ENCODE assay signal across 8 cellular contexts in the genomic region with DNA sequence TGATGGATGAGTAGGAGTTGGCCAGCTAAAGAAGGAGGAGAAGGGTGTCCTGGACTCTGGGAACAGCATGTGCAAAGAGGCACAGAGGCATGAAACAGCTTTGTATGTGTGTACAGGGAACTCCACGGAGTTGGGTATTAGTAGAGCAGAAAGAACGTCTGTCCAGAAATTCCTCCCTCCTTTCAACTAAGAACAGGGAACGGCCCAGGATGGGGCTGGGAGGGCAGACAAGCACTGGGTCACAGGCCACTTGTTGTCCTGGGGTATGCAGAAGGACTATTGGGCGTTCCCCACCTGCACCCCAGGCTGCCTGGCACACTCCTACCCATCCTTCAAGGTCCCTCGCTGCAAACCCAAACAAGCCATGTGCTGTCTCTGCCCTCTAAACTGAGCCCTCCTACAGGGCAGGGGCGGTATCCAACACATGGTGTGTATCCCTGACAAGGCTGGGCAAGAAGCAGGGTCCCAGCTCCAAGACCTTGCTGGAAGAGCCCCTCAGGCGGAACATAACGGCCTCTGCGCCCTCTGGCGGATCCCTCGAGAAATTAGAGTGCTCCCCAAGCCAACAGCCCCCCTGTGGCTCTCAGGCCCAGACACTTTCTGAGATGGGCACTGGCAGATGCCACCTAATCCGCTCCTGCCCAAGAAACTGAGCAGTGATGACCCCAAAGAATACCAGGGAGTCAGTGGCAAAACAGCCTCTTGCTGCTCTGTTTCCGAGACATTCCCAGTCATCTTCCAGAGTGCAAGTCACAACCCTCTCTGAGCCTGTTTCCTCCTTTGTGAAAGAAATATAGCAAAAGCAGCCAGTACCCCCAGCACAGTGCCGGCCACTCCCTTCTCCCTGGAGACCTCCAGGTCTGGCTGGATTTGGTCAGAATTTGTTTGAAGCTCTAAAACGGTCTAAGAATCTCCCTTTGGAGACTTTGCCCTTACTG. TPM values are rescaled to one million over a fixed set of nuclear protein-coding genes. Genes with fewer than 3 reads are reported as not detected.
A peak's percentile ranks its signal among the peaks of the same experiment; 100 is the strongest.
DNase-seq lines count a peak whose midpoint lies in the region; ATAC-seq and TF ChIP-seq lines count a peak whose summit lies in the region.

No MANE protein-coding gene starts in this region.

- peaks cover 12% of the 10 kb centered on the region for H3K27me3 Mint-ChIP-seq in osteocyte (ENCODE audit: unreplicated experiment)

- no peak for ATAC-seq in HG02588 (IDR thresholded peaks at IDR 0.05; ENCODE audit: unreplicated experiment)
- ATAC-seq in HG02840 (IDR thresholded peaks at IDR 0.05; ENCODE audit: low FRiP score, unreplicated experiment) = no peak

- H3K4me3 Mint-ChIP-seq in osteocyte (ENCODE audit: unreplicated experiment) = peak overlapping the region; percentile 36

- peaks cover 5% of the 10 kb centered on the region for H3K9me3 Mint-ChIP-seq in osteocyte (ENCODE audit: unreplicated experiment)

- H3K4me1 Mint-ChIP-seq in osteocyte (ENCODE audit: unreplicated experiment) = peaks cover 43% of the 10 kb centered on the region

- peak; percentile 42 for DNase-seq in NCI-H2171 (lab: John Stamatoyannopoulos, UW)
- peak; percentile 85 for DNase-seq in activated CD8-positive, alpha-beta memory T cell treated with anti-CD3 and anti-CD28 coated beads for 24 hours
- peak; percentile 50 for DNase-seq in epithelial cell of esophagus (ENCODE audit: low read depth)
- DNase-seq in osteocyte (ENCODE audit: extremely low spot score, unreplicated experiment) = no peak
- no peak for DNase-seq in NCI-H226

- H3K27ac Mint-ChIP-seq in osteocyte (ENCODE audit: unreplicated experiment) = no peak overlapping the region

- TF ChIP-seq CTCF in GM12873 (IDR thresholded peaks at IDR 0.05; ENCODE audit: insufficient read depth, low read depth, low read length, missing control alignments) (peak; percentile 86), epithelial cell of esophagus (IDR thresholded peaks at IDR 0.05; ENCODE audit: insufficient read depth, low read depth, low read length, missing control alignments) (peak; percentile 72), osteocyte (IDR thresholded peaks at IDR 0.05) (peak; percentile 79)

- no peak overlapping the region for H3K4me3 ChIP-seq in epithelial cell of esophagus (ENCODE audit: low read length)

- H3K36me3 Mint-ChIP-seq in osteocyte (ENCODE audit: unreplicated experiment) = peaks cover 2% of the 10 kb centered on the region

RNA-seq across cellular contexts. Expression of a gene that starts 1.6 kb away (rescaled TPM):
- 0.97 and 0.99 TPM in 2 replicates for total RNA-seq in osteocyte

RNA-seq across cellular contexts. Expression of a gene that starts 57.3 kb away (rescaled TPM):
- 1.5 and 2.3 TPM in 2 replicates for total RNA-seq in osteocyte

Comparison
In these comparisons a context has a peak if more than half of its experiments do, and no peak if none do; other contexts are left out.
1. DNase-seq: peak in NCI-H2171 (single experiment), activated CD8-positive, alpha-beta memory T cell treated with anti-CD3 and anti-CD28 coated beads for 24 hours (single experiment) and epithelial cell of esophagus (single experiment); none in osteocyte (single experiment) and NCI-H226 (single experiment).
2. Peak in every context shown above with its lines, with median percentiles within 50 percentile points of each other: CTCF ChIP-seq.